Comparison of ENCODE assay signal across 24 cellular contexts in the genomic region with DNA sequence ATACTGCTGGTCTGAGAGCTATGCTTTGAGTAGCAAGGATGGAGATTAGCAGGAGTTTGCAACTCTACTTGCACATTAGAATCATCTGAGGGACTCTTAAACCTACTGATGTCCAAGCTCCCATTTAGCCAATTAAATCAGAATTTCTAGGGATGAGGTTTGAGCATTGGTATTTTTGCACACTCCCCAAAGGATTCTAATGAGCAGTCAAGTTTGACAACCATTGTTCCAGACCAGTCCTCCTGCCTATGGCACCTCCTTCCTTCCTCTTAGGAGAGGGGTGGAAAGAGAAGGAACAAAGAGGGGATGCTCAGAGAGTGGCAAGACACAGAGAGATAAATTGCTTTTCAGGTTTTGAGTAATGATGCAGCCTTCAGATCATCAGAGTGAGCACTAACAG.
"Had no signal": no experiment of that assay in that cellular context is flagged by ENCODE, and none has a peak within 500 bp of the region (broad histone marks: within the 10 kb centered on the region; RNA-seq: fewer than 3 reads in every experiment).

No MANE protein-coding gene starts in this region.

- H3K9me3 Mint-ChIP-seq: natural killer cell treated with Interleukin-12 subunit alpha and Interleukin-12 subunit beta and Interleukin-15 and Interleukin-18, amount 100 ng/mL, for 72 hours; stimulated activated memory B cell treated with anti-CD40 and anti-IgM and Interleukin-4, amounts not matched to agents 10 μg/mL and 1 μg/mL and 100 μg/mL, for 72 hours had no signal

- H3K27me3 ChIP-seq: spleen, stomach had no signal

- FAIRE-seq: colon, frontal cortex had no signal

- H3K27ac Mint-ChIP-seq: natural killer cell treated with Interleukin-12 subunit alpha and Interleukin-12 subunit beta and Interleukin-15 and Interleukin-18, amount 100 ng/mL, for 72 hours; stimulated activated memory B cell treated with anti-CD40 and anti-IgM and Interleukin-4, amounts not matched to agents 10 μg/mL and 1 μg/mL and 100 μg/mL, for 72 hours had no signal

- H2AFZ ChIP-seq: parathyroid adenoma had no signal

- H3K9me3 ChIP-seq: prostate gland, spleen, stomach, thoracic aorta had no signal

- H3K4me3 ChIP-seq: lung, prostate gland, spleen, stomach, thoracic aorta had no signal

- H3K27ac ChIP-seq: parathyroid adenoma, prostate gland had no signal

- H3K4me1 Mint-ChIP-seq: stimulated activated memory B cell treated with anti-CD40 and anti-IgM and Interleukin-4, amounts not matched to agents 10 μg/mL and 1 μg/mL and 100 μg/mL, for 72 hours had no signal

- H3K27me3 Mint-ChIP-seq: stimulated activated memory B cell treated with anti-CD40 and anti-IgM and Interleukin-4, amounts not matched to agents 10 μg/mL and 1 μg/mL and 100 μg/mL, for 72 hours had no signal

- H3K4me1 ChIP-seq: parathyroid adenoma, prostate gland had no signal

- H3K36me3 Mint-ChIP-seq: natural killer cell treated with Interleukin-12 subunit alpha and Interleukin-12 subunit beta and Interleukin-15 and Interleukin-18, amount 100 ng/mL, for 72 hours; stimulated activated memory B cell treated with anti-CD40 and anti-IgM and Interleukin-4, amounts not matched to agents 10 μg/mL and 1 μg/mL and 100 μg/mL, for 72 hours had no signal

- H3K36me3 ChIP-seq: prostate gland, stomach had no signal

- H3K9ac ChIP-seq: parathyroid adenoma had no signal

- DNase-seq: cerebellar nuclear complex; dermis blood vessel endothelial cell; erythroblast; left cardiac atrium; left ventricle myocardium superior; mesenchymal stem cell; midbrain; retina; spleen; stimulated activated CD4-positive, alpha-beta T cell treated with anti-CD3 and anti-CD28 coated beads, Interleukin-15, amount 100 ng/mL, for 24 hours; stimulated activated CD4-positive, alpha-beta T cell treated with anti-CD3 and anti-CD28 coated beads, Interleukin-1b, Interleukin-23, amount 100 ng/mL, for 48 hours; stimulated activated CD4-positive, alpha-beta T cell treated with anti-CD3 and anti-CD28 coated beads, Interleukin-4, amount 100 ng/mL, for 24 hours; stomach; substantia nigra; trophoblast cell had no signal

- ATAC-seq: natural killer cell treated with Interleukin-12 subunit alpha and Interleukin-12 subunit beta and Interleukin-15 and Interleukin-18, amount 100 ng/mL, for 72 hours; sciatic nerve; stimulated activated memory B cell treated with anti-CD40 and anti-IgM and Interleukin-4, amounts not matched to agents 10 μg/mL and 1 μg/mL and 100 μg/mL, for 72 hours had no signal

- H3K4me3 Mint-ChIP-seq: natural killer cell treated with Interleukin-12 subunit alpha and Interleukin-12 subunit beta and Interleukin-15 and Interleukin-18, amount 100 ng/mL, for 72 hours; stimulated activated memory B cell treated with anti-CD40 and anti-IgM and Interleukin-4, amounts not matched to agents 10 μg/mL and 1 μg/mL and 100 μg/mL, for 72 hours had no signal
